8 cellular contexts compared by ENCODE assay signal in the genomic region with DNA sequence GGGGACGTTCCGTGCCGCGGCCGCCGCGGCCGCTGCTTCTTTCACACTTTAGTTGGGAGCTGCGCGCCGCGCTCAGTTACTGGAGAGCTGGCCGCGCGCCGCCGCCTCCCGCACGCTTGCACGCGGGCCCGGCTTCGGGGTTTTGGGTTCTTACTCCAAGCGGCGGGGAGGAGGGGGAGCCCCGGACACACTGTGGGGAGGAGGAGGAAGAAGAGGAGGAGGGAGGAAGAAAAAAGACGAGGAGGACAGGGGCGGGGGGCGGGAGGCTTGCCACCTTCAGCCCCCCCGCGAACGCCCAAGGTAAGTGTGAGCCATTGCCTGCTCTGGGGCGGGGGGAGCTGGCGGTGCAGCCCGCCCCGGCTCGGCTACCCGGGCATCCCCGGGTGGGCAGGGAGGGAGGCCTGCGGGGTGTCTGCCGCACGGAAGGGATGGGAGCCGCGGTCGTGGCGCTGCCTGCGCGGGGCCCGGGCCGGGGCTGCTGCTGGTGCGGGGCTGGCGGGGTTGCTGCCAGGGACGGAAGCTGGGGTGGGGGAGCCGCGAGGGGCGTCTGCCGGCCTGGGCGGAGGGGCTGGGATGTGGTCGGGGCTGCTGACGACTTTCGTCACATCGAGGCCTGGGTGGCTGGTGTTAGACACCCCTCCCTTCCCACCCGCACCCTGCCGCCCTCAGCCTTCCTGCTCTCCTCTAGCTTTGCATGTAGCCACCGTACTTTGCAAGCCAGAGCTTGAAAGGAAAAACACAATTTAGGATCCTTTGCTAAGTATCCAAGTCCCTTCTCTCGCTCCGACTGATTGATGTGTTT. TPM values are rescaled to one million over a fixed set of nuclear protein-coding genes. Genes with fewer than 3 reads are reported as not detected.
DNase-seq lines count a peak whose midpoint lies in the region; ATAC-seq lines count a peak whose summit lies in the region.

No MANE protein-coding gene starts in this region.

- DNase-seq in NCI-H2227 (lab: John Stamatoyannopoulos, UW; ENCODE audit: unreplicated experiment): peak; percentile 65
- no peak for DNase-seq in NCI-H2227 treated with DMSO at 0.1 percent for 48 hours (lab: John Stamatoyannopoulos, UW)
- DNase-seq in HT-29 (ENCODE audit: low spot score): peak; percentile 53
- DNase-seq in activated CD4-positive, alpha-beta T cell treated with anti-CD3 and anti-CD28 coated beads, Interleukin-2, amount 50 U/mL, for 48 hours: peak; percentile 19 to 23
- DNase-seq in effector memory CD8-positive, alpha-beta T cell: peak; percentile 73 to 85 (median 74)
- DNase-seq in midbrain (lab: John Stamatoyannopoulos, UW): peak; percentile 42
- peak; percentile 31 to 33 for DNase-seq in stimulated activated naive CD8-positive, alpha-beta T cell treated with anti-CD3 and anti-CD28 coated beads, Interleukin-15, amount 100 ng/mL, for 72 hours

- peak overlapping the region; percentile 84 to 87 for H3K4me3 Mint-ChIP-seq in effector memory CD8-positive, alpha-beta T cell
- H3K4me3 Mint-ChIP-seq in stimulated activated naive CD8-positive, alpha-beta T cell treated with anti-CD3 and anti-CD28 coated beads, Interleukin-15, amount 100 ng/mL, for 72 hours: peak overlapping the region; percentile 89 to 95

- no peaks in the 10 kb centered on the region for H3K9me3 Mint-ChIP-seq in effector memory CD8-positive, alpha-beta T cell
- no peaks in the 10 kb centered on the region for H3K9me3 Mint-ChIP-seq in stimulated activated naive CD8-positive, alpha-beta T cell treated with anti-CD3 and anti-CD28 coated beads, Interleukin-15, amount 100 ng/mL, for 72 hours

- ATAC-seq in effector memory CD8-positive, alpha-beta T cell (replicated peaks): peak; percentile 71
- ATAC-seq in stimulated activated naive CD8-positive, alpha-beta T cell treated with anti-CD3 and anti-CD28 coated beads, Interleukin-15, amount 100 ng/mL, for 72 hours: peak; percentile 63
- ATAC-seq in HG02885 (IDR thresholded peaks at IDR 0.05; ENCODE audit: poor library complexity, unreplicated experiment): no peak

- peak overlapping the region; percentile 89 to 95 for H3K27ac Mint-ChIP-seq in effector memory CD8-positive, alpha-beta T cell
- H3K27ac Mint-ChIP-seq in stimulated activated naive CD8-positive, alpha-beta T cell treated with anti-CD3 and anti-CD28 coated beads, Interleukin-15, amount 100 ng/mL, for 72 hours: no peak overlapping the region

- peaks cover 0 to 50% of the 10 kb centered on the region in 2 donors for H3K27me3 Mint-ChIP-seq in effector memory CD8-positive, alpha-beta T cell
- peaks cover 74% of the 10 kb centered on the region for H3K27me3 Mint-ChIP-seq in stimulated activated naive CD8-positive, alpha-beta T cell treated with anti-CD3 and anti-CD28 coated beads, Interleukin-15, amount 100 ng/mL, for 72 hours

- H3K36me3 Mint-ChIP-seq in effector memory CD8-positive, alpha-beta T cell (ENCODE audit: insufficient read depth): peaks cover 22% of the 10 kb centered on the region

- H3K4me1 Mint-ChIP-seq in effector memory CD8-positive, alpha-beta T cell (ENCODE audit: low read depth in 2 of 2): peaks cover 25 to 31% of the 10 kb centered on the region in 2 donors
- H3K4me1 Mint-ChIP-seq in stimulated activated naive CD8-positive, alpha-beta T cell treated with anti-CD3 and anti-CD28 coated beads, Interleukin-15, amount 100 ng/mL, for 72 hours: peaks cover 28% of the 10 kb centered on the region

RNA-seq across cellular contexts. Expression of a gene that starts 0.4 kb away (rescaled TPM):
- 4.8 and 5.9 TPM in 2 replicates for total RNA-seq in HT-29 (2014; rRNA removed; shearing (Covaris generic))

Comparison
In these comparisons a context has a peak if more than half of its experiments do, and no peak if none do; other contexts are left out.
1. H3K27ac Mint-ChIP-seq: peak in effector memory CD8-positive, alpha-beta T cell (2 of 2); none in stimulated activated naive CD8-positive, alpha-beta T cell treated with anti-CD3 and anti-CD28 coated beads, Interleukin-15, amount 100 ng/mL, for 72 hours (0 of 2).